ENCODE assay signal across 8 cellular contexts in the genomic region with DNA sequence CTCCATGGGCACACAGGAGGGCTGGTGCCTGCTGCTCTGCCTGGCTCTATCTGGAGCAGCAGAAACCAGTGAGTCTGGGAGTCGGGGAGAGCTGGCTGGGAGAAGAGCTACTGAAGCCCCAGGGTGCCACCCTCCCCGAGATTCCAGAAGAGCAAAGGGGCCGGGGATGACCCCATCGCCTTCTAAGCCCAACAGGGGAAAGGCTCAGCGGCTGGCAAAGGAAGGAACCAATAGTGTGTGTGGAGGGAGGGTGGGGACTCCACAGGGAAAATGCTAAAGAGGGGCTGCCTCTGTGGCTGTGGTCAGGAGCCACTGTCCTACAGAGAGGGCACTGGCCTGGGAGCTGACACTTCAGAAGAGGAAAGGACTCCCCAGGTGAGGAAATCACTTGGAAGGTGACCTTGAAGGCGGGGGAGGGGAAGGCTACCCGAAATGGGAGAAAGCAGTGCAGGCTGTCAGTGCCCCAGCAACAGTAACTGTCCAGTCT. TPM values are rescaled to one million over a fixed set of nuclear protein-coding genes. Genes with fewer than 3 reads are reported as not detected.
A peak's percentile ranks its signal among the peaks of the same experiment; 100 is the strongest.
DNase-seq lines count a peak whose midpoint lies in the region; ATAC-seq and TF ChIP-seq lines count a peak whose summit lies in the region.

No MANE protein-coding gene starts in this region.

- no peaks in the 10 kb centered on the region for H3F3A ChIP-seq in Loucy (ENCODE audit: low read depth)

- H3K9me3 Mint-ChIP-seq in stimulated activated naive B cell treated with anti-CD40 and anti-IgM and Interleukin-4, amounts not matched to agents 10 μg/mL and 1 μg/mL and 100 μg/mL, for 72 hours, result no peaks in the 10 kb centered on the region

- H3K4me1 ChIP-seq in Loucy (ENCODE audit: insufficient read depth, low read length, poor library complexity, severe bottlenecking), result peaks cover 30% of the 10 kb centered on the region

- peak overlapping the region; percentile 99 for H3K27ac Mint-ChIP-seq in stimulated activated naive B cell treated with anti-CD40 and anti-IgM and Interleukin-4, amounts not matched to agents 10 μg/mL and 1 μg/mL and 100 μg/mL, for 72 hours

- DNase-seq in GM12865 (ENCODE audit: low read depth), result peak; percentile 53
- DNase-seq in brain microvascular endothelial cell, result no peak
- no peak for DNase-seq in kidney epithelial cell (ENCODE audit: low read depth)
- DNase-seq in stimulated activated naive B cell treated with anti-CD40 and anti-IgM and Interleukin-4, amounts not matched to agents 10 μg/mL and 1 μg/mL and 100 μg/mL, for 72 hours, result no peak
- no peak for DNase-seq in NCI-H2029 treated with DMSO at 0.1 percent for 48 hours (lab: John Stamatoyannopoulos, UW)

- peaks cover 48% of the 10 kb centered on the region for H3K79me2 ChIP-seq in Loucy (ENCODE audit: insufficient read depth, low read length)

- peak; percentile 12 to 19 for ATAC-seq in stimulated activated naive B cell treated with anti-CD40 and anti-IgM and Interleukin-4, amounts not matched to agents 10 μg/mL and 1 μg/mL and 100 μg/mL, for 72 hours (replicated peaks)
- no peak for ATAC-seq in HG03095 (IDR thresholded peaks at IDR 0.05; ENCODE audit: unreplicated experiment)
- ATAC-seq in GM19452 (IDR thresholded peaks at IDR 0.05; ENCODE audit: unreplicated experiment), result no peak

- H3K36me3 ChIP-seq in Loucy (ENCODE audit: insufficient read depth, low read length) (peaks cover 5% of the 10 kb centered on the region; the same call in 1 of the 2 replicates), brain microvascular endothelial cell (replicated peaks) (peaks cover under 1% of the 10 kb centered on the region), kidney epithelial cell (ENCODE audit: control insufficient read depth, insufficient read depth, low read length) (no peaks in the 10 kb centered on the region)

- in situ Hi-C loops in brain microvascular endothelial cell (cut with HindIII; ENCODE audit: low pct_ligation_motif_present, low sequenced_read_pairs), result no loop called here

- H3K27me3 Mint-ChIP-seq in stimulated activated naive B cell treated with anti-CD40 and anti-IgM and Interleukin-4, amounts not matched to agents 10 μg/mL and 1 μg/mL and 100 μg/mL, for 72 hours, result no peaks in the 10 kb centered on the region

- H3K4me2 ChIP-seq in Loucy (ENCODE audit: low read depth, low read length, poor library complexity, severe bottlenecking), result peak overlapping the region; percentile 100

- peaks cover 46 to 71% of the 10 kb centered on the region in 2 donors for H3K4me1 Mint-ChIP-seq in stimulated activated naive B cell treated with anti-CD40 and anti-IgM and Interleukin-4, amounts not matched to agents 10 μg/mL and 1 μg/mL and 100 μg/mL, for 72 hours

- H3K27me3 ChIP-seq in Loucy (ENCODE audit: insufficient read depth, low read length, poor library complexity, severe bottlenecking) (no peaks in the 10 kb centered on the region), brain microvascular endothelial cell (replicated peaks) (no peaks in the 10 kb centered on the region), kidney epithelial cell (ENCODE audit: control insufficient read depth, insufficient read depth, low read length) (no peaks in the 10 kb centered on the region)

- H3K9me3 ChIP-seq in Loucy (ENCODE audit: insufficient read depth, low read depth, low read length), result no peaks in the 10 kb centered on the region

- TF ChIP-seq CTCF in GM12865 (IDR thresholded peaks at IDR 0.05; ENCODE audit: insufficient read depth, low read depth, low read length, missing control alignments) (no peak), Loucy (conservative IDR thresholded peaks at IDR 0.05; ENCODE audit: low read length) (no peak), brain microvascular endothelial cell (IDR thresholded peaks at IDR 0.05; ENCODE audit: low read depth, low read length, missing control alignments) (no peak), kidney epithelial cell (IDR thresholded peaks at IDR 0.05; ENCODE audit: insufficient read depth, low read length, poor library complexity, severe bottlenecking) (no peak)

- peak overlapping the region; percentile 98 to 100 for H3K4me3 Mint-ChIP-seq in stimulated activated naive B cell treated with anti-CD40 and anti-IgM and Interleukin-4, amounts not matched to agents 10 μg/mL and 1 μg/mL and 100 μg/mL, for 72 hours

- H3K9ac ChIP-seq in Loucy (ENCODE audit: low read depth, low read length, poor library complexity, severe bottlenecking), result peak overlapping the region; percentile 96

- peak overlapping the region; percentile 85 for H3K27ac ChIP-seq in brain microvascular endothelial cell

- H3K9me2 ChIP-seq in Loucy (replicated peaks; ENCODE audit: low read depth, low read length), result no peaks in the 10 kb centered on the region

- H2AFZ ChIP-seq in Loucy (ENCODE audit: low read length), result peak overlapping the region; percentile 74; the same call in 1 of the 2 replicates

- H3K4me3 ChIP-seq in GM12865 (ENCODE audit: low read depth, low read length), result peak overlapping the region; percentile 95
- H3K4me3 ChIP-seq in Loucy (ENCODE audit: low read length, poor library complexity, severe bottlenecking), result peak overlapping the region; percentile 91
- peak overlapping the region; percentile 70 for H3K4me3 ChIP-seq in brain microvascular endothelial cell (ENCODE audit: low read depth, low read length)
- peak overlapping the region; percentile 62 for H3K4me3 ChIP-seq in kidney epithelial cell (ENCODE audit: low read depth, low read length)

- no peaks in the 10 kb centered on the region for H4K20me1 ChIP-seq in Loucy (ENCODE audit: insufficient read depth, low read length, poor library complexity, severe bottlenecking)

- peaks cover 55 to 69% of the 10 kb centered on the region in 2 donors for H3K36me3 Mint-ChIP-seq in stimulated activated naive B cell treated with anti-CD40 and anti-IgM and Interleukin-4, amounts not matched to agents 10 μg/mL and 1 μg/mL and 100 μg/mL, for 72 hours

RNA-seq across cellular contexts. Expression of a gene that starts 0.4 kb away (rescaled TPM):
- total RNA-seq in kidney epithelial cell, result 14.4 and 18.9 TPM in 2 replicates

RNA-seq across cellular contexts. Expression of a gene that starts 7.5 kb away (rescaled TPM):
- not detected in 2 replicates for total RNA-seq in kidney epithelial cell

RNA-seq across cellular contexts. Expression of a gene that starts 18.2 kb away (rescaled TPM):
- 1.6 and 4.8 TPM in 2 replicates for total RNA-seq in kidney epithelial cell

RNA-seq across cellular contexts. Expression of a gene that starts 40.8 kb away (rescaled TPM):
- 63.7 and 78.3 TPM in 2 replicates for total RNA-seq in kidney epithelial cell

RNA-seq across cellular contexts. Expression of a gene that starts 41.6 kb away (rescaled TPM):
- 62.3 and 98.0 TPM in 2 replicates for total RNA-seq in kidney epithelial cell

Comparison
In these comparisons a context has a peak if more than half of its experiments do, and no peak if none do; other contexts are left out.
1. ATAC-seq: peak in stimulated activated naive B cell treated with anti-CD40 and anti-IgM and Interleukin-4, amounts not matched to agents 10 μg/mL and 1 μg/mL and 100 μg/mL, for 72 hours (2 of 2); none in HG03095 (single experiment) and GM19452 (single experiment).
2. Peak in every context shown above with its lines, with median percentiles within 50 percentile points of each other: H3K4me3 ChIP-seq.